7 cellular contexts compared by ENCODE assay signal in genomic region chr6:30570263-30570662, GRCh38. TPM values are rescaled to one million over a fixed set of nuclear protein-coding genes. Genes with fewer than 3 reads are reported as not detected.
DNase-seq lines count a peak whose midpoint lies in the region; ATAC-seq and TF ChIP-seq lines count a peak whose summit lies in the region.

No MANE protein-coding gene starts in this region.

- ATAC-seq in foreskin keratinocyte: no peak
- ATAC-seq in GM18502 (IDR thresholded peaks at IDR 0.05; ENCODE audit: poor library complexity, unreplicated experiment): no peak
- ATAC-seq in GM18517 (IDR thresholded peaks at IDR 0.05; ENCODE audit: unreplicated experiment): no peak

- H3K27ac ChIP-seq in VCaP (peak overlapping the region; percentile 87), foreskin keratinocyte (peak overlapping the region; percentile 57), skin epidermis (peak overlapping the region in 15 of 21 experiments; percentile 50 to 94 (median 89))

- H3K4me1 ChIP-seq in HAP-1 (peaks cover 27% of the 10 kb centered on the region), foreskin keratinocyte (no peaks in the 10 kb centered on the region)

- no peak for DNase-seq in HAP-1 (ENCODE audit: low spot score in 2 of 2)
- DNase-seq in foreskin keratinocyte: no peak
- DNase-seq in NCI-H1436 (lab: John Stamatoyannopoulos, UW): no peak

- peaks cover 9% of the 10 kb centered on the region; the same call in 1 of the 2 replicates for H3K36me3 ChIP-seq in HAP-1 (replicated peaks)

- H3K9me3 ChIP-seq in HAP-1: no peaks in the 10 kb centered on the region

- H3K27me3 ChIP-seq in HAP-1 (ENCODE audit: low read depth): no peaks in the 10 kb centered on the region
- no peaks in the 10 kb centered on the region for H3K27me3 ChIP-seq in foreskin keratinocyte

- in situ Hi-C loops in HAP-1 (cut with MboI; ENCODE audit: low sequenced_read_pairs): no loop called here

- peak overlapping the region; percentile 95 for H3K4me3 ChIP-seq in HAP-1
- H3K4me3 ChIP-seq in skin epidermis: peak overlapping the region; percentile 58 to 85 (median 75)

- TF ChIP-seq CTCF in VCaP (conservative IDR thresholded peaks at IDR 0.05) (no peak), foreskin keratinocyte (conservative IDR thresholded peaks at IDR 0.05) (no peak)

RNA-seq across cellular contexts. Expression of gene ABCF1, which starts 1.0 kb away (rescaled TPM):
- 57.1 and 69.7 TPM in 2 replicates for total RNA-seq in foreskin keratinocyte
- polyA plus RNA-seq in foreskin keratinocyte: 34.3 and 38.5 TPM in 2 replicates

RNA-seq across cellular contexts. Expression of gene PRR3, which starts 13.2 kb away (rescaled TPM):
- total RNA-seq in foreskin keratinocyte: 5.7 and 6.3 TPM in 2 replicates
- 4.2 and 5.8 TPM in 2 replicates for polyA plus RNA-seq in foreskin keratinocyte

RNA-seq across cellular contexts. Expression of gene GNL1, which starts 14.0 kb away (rescaled TPM):
- 47.2 and 52.3 TPM in 2 replicates for total RNA-seq in foreskin keratinocyte
- polyA plus RNA-seq in foreskin keratinocyte: 57.2 and 62.7 TPM in 2 replicates

RNA-seq across cellular contexts. Expression of gene PPP1R10, which starts 46.8 kb away (rescaled TPM):
- total RNA-seq in foreskin keratinocyte: 41.5 and 42.6 TPM in 2 replicates
- 13.8 and 14.6 TPM in 2 replicates for polyA plus RNA-seq in foreskin keratinocyte

RNA-seq across cellular contexts. Expression of gene MRPS18B, which starts 47.4 kb away (rescaled TPM):
- total RNA-seq in foreskin keratinocyte: 61.5 and 64.8 TPM in 2 replicates
- 67.4 and 71.8 TPM in 2 replicates for polyA plus RNA-seq in foreskin keratinocyte
